Comparison of ENCODE assay signal across 24 cellular contexts in the genomic region with DNA sequence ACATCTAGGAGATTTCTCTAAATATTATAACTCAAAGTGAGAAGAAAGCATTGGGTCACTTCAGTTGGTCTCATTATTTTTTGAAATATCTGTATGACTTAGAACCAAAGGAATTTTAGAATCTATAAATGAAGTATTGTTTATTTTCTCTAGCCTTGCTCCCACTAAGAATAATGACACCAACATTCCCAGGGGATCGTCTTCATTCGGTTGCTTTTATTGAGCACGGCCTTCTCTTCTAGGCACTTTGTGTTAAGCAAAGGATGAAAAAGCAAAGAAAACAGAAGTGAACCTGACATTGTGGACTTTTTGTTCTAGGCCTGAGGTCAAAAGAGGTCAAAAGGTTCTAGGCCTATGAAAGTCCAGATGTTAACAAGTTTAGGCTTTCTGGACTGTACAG.
"Had no signal": no experiment of that assay in that cellular context is flagged by ENCODE, and none has a peak within 500 bp of the region (broad histone marks: within the 10 kb centered on the region; RNA-seq: fewer than 3 reads in every experiment).

No MANE protein-coding gene starts in this region.

- H3K9me3 ChIP-seq: gastrocnemius medialis, lower lobe of right lung, ovary, psoas muscle, right lobe of liver, suprapubic skin, transverse colon, upper lobe of right lung, uterus had no signal

- H3K36me3 ChIP-seq: gastrocnemius medialis, lower lobe of right lung, ovary, right lobe of liver, suprapubic skin, transverse colon, upper lobe of right lung, uterus had no signal

- H3K27me3 ChIP-seq: gastrocnemius medialis, hepatocyte, ovary, right lobe of liver, suprapubic skin, transverse colon, upper lobe of right lung, uterus had no signal

- H3K4me1 ChIP-seq: gastrocnemius medialis, lower lobe of right lung, psoas muscle, right lobe of liver, suprapubic skin, transverse colon, upper lobe of right lung, uterus had no signal

- H3K27ac ChIP-seq: coronary artery, gastrocnemius medialis, hepatocyte, lower lobe of right lung, ovary, psoas muscle, right lobe of liver, suprapubic skin, transverse colon, upper lobe of right lung, uterus had no signal

- ATAC-seq: effector memory CD8-positive, alpha-beta T cell; gastrocnemius medialis; left lobe of liver; lower lobe of right lung; naive thymus-derived CD8-positive, alpha-beta T cell; psoas muscle; right lobe of liver; stimulated activated naive B cell treated with anti-CD40 and anti-IgM and Interleukin-4, amounts not matched to agents 10 μg/mL and 1 μg/mL and 100 μg/mL, for 72 hours; upper lobe of right lung had no signal

- FAIRE-seq: endometrium, kidney, small intestine had no signal

- H3K4me3 ChIP-seq: coronary artery, gastrocnemius medialis, hepatocyte, lower lobe of right lung, ovary, psoas muscle, right lobe of liver, suprapubic skin, transverse colon, upper lobe of right lung, uterus had no signal

- DNase-seq: dermis blood vessel endothelial cell; effector memory CD8-positive, alpha-beta T cell; gastrocnemius medialis; head of caudate nucleus; kidney; lower lobe of right lung; naive thymus-derived CD8-positive, alpha-beta T cell; occipital lobe; ovary; posterior cingulate gyrus; psoas muscle; right lobe of liver; small intestine; stimulated activated CD4-positive, alpha-beta T cell treated with anti-CD3 and anti-CD28 coated beads, Interleukin-15, amount 100 ng/mL, for 24 hours; stimulated activated CD4-positive, alpha-beta T cell treated with anti-CD3 and anti-CD28 coated beads, Interleukin-2, amount 100 ng/mL, for 48 hours; stimulated activated naive B cell treated with anti-CD40 and anti-IgM and Interleukin-4, amounts not matched to agents 10 μg/mL and 1 μg/mL and 100 μg/mL, for 72 hours; transverse colon; upper lobe of right lung; uterus had no signal
